ENCODE assay signal across 1 cellular context in genomic region chr15:64841258-64842098, GRCh38.
TF ChIP-seq lines count a peak whose summit lies in the region.

TSS of gene PLEKHO2 (plus strand) at chr15:64841915. CDS start at chr15:64842017, 102 bp downstream.

TF ChIP-seq in K562, 482 proteins besides CTCF, POLR2A, EP300 and RAD21 (continued from another document):
- TF ChIP-seq ZBTB11 (CRISPR knock-in tag; IDR thresholded peaks at IDR 0.05) (peak in 1 of 3 experiments; percentile 50; a peak in 1 of 6 replicates), NR0B1 (IDR thresholded peaks at IDR 0.05; ENCODE audit: partially characterized antibody) (no peak), SP2 (IDR thresholded peaks at IDR 0.05; ENCODE audit: extremely low read depth, low read depth, low read length, poor library complexity, severe bottlenecking) (no peak), ZC3H8 (IDR thresholded peaks at IDR 0.05) (no peak), CBFB (CRISPR knock-in tag; IDR thresholded peaks at IDR 0.05) (0 out of 2 replicates have a peak, but pooled peaks have one; percentile 38), CREB1 (IDR thresholded peaks at IDR 0.05) (no peak), CREB1 (CRISPR knock-in tag; IDR thresholded peaks at IDR 0.05) (0 out of 2 replicates have a peak, but pooled peaks have one; percentile 7), SRF (CRISPR knock-in tag; IDR thresholded peaks at IDR 0.05) (0 out of 4 replicates have a peak, but pooled peaks of 1 of the 2 experiments have one; percentile 45), NRF1 (conservative IDR thresholded peaks at IDR 0.05 in 1 of 2, IDR thresholded peaks at IDR 0.05 in 1 of 2) (peak; percentile 55 to 56), PTRF (tag; IDR thresholded peaks at IDR 0.05) (no peak), GABPB1 (CRISPR knock-in tag; IDR thresholded peaks at IDR 0.05) (peak; percentile 69; the same call in 1 of the 2 replicates), TCFL5 (CRISPR knock-in tag; conservative IDR thresholded peaks at IDR 0.05) (no peak), SMAD2 (IDR thresholded peaks at IDR 0.05; ENCODE audit: low read depth, low read length) (no peak), HMGN3 (IDR thresholded peaks at IDR 0.05; ENCODE audit: borderline replicate concordance, extremely low read depth, insufficient read length, low read depth, low read length) (peak; percentile 13), GABPA (tag; conservative IDR thresholded peaks at IDR 0.05; ENCODE audit: low read depth) (peak; percentile 86), MYNN (IDR thresholded peaks at IDR 0.05) (peak; percentile 51; the same call in 1 of the 2 replicates), MYNN (CRISPR knock-in tag; IDR thresholded peaks at IDR 0.05) (no peak), CTBP1 (IDR thresholded peaks at IDR 0.05; ENCODE audit: borderline replicate concordance) (no peak), MBD2 (IDR thresholded peaks at IDR 0.05; ENCODE audit: borderline replicate concordance, low read depth) (0 out of 2 replicates have a peak, but pooled peaks have one; percentile 53), FOXM1 (IDR thresholded peaks at IDR 0.05; ENCODE audit: low read depth) (no peak), FOXM1 (CRISPR knock-in tag; IDR thresholded peaks at IDR 0.05; ENCODE audit: low read depth) (0 out of 2 replicates have a peak, but pooled peaks have one; percentile 29), RBM22 (IDR thresholded peaks at IDR 0.05; ENCODE audit: low read depth, low read length, poor library complexity, severe bottlenecking) (no peak), ZFX (CRISPR knock-in tag; IDR thresholded peaks at IDR 0.05) (peak; percentile 72), NFIC (IDR thresholded peaks at IDR 0.05) (0 out of 2 replicates have a peak, but pooled peaks have one; percentile 10), RNF219 (CRISPR knock-in tag; IDR thresholded peaks at IDR 0.05) (no peak), SP1 (CRISPR knock-in tag; IDR thresholded peaks at IDR 0.05) (peak; percentile 59; the same call in 1 of the 2 replicates), SMAD3 (CRISPR knock-in tag; conservative IDR thresholded peaks at IDR 0.05) (no peak), ZNF3 (CRISPR knock-in tag; IDR thresholded peaks at IDR 0.05) (no peak), SUPT5H (IDR thresholded peaks at IDR 0.05) (peak; percentile 79; the same call in 1 of the 2 replicates), ZNF143 (CRISPR knock-in tag; IDR thresholded peaks at IDR 0.05) (no peak), POLR2AphosphoS5 (IDR thresholded peaks at IDR 0.05; ENCODE audit: control insufficient read depth, insufficient read depth, low read depth, low read length) (peak; percentile 49; the same call in 1 of the 2 replicates), TBP (optimal IDR thresholded peaks at IDR 0.05; ENCODE audit: low read depth, low read length) (peak; percentile 76), CREB3L1 (IDR thresholded peaks at IDR 0.05; ENCODE audit: borderline replicate concordance, low read depth) (no peak), SIX5 (IDR thresholded peaks at IDR 0.05; ENCODE audit: borderline replicate concordance in 1 of 2, insufficient read depth in 1 of 2, low read depth in 1 of 2, low read length in 2 of 2) (no peak), ELK3 (CRISPR knock-in tag; IDR thresholded peaks at IDR 0.05) (no peak), CBX5 (IDR thresholded peaks at IDR 0.05; ENCODE audit: borderline replicate concordance, low read depth) (no peak), CEBPB (tag; IDR thresholded peaks at IDR 0.05) (no peak), ZNF12 (CRISPR knock-in tag; IDR thresholded peaks at IDR 0.05) (0 out of 2 replicates have a peak, but pooled peaks have one; percentile 29), RBFOX2 (IDR thresholded peaks at IDR 0.05; ENCODE audit: low read depth, low read length) (peak; percentile 88), L3MBTL2 (IDR thresholded peaks at IDR 0.05) (no peak), TAF1 (IDR thresholded peaks at IDR 0.05; ENCODE audit: control insufficient read depth, extremely low read depth, insufficient read depth, low read length, severe bottlenecking) (peak; percentile 86), PHF20 (IDR thresholded peaks at IDR 0.05; ENCODE audit: partially characterized antibody) (peak; percentile 22), CREM (IDR thresholded peaks at IDR 0.05; ENCODE audit: low read depth) (peak; percentile 38; the same call in 1 of the 2 replicates), TOE1 (IDR thresholded peaks at IDR 0.05; ENCODE audit: borderline replicate concordance) (no peak; the same call in 1 of the 2 replicates), TOE1 (CRISPR knock-in tag; IDR thresholded peaks at IDR 0.05; ENCODE audit: borderline replicate concordance, low read depth) (no peak), POLR2B (IDR thresholded peaks at IDR 0.05; ENCODE audit: low read depth, partially characterized antibody) (peak; percentile 24), NCOA6 (IDR thresholded peaks at IDR 0.05) (no peak), KDM4B (IDR thresholded peaks at IDR 0.05; ENCODE audit: borderline replicate concordance in 2 of 2, low read depth in 1 of 2) (peak in 1 of 2 experiments; percentile 85; a peak in 1 of 4 replicates), BCOR (IDR thresholded peaks at IDR 0.05) (no peak)
